Comparison of ENCODE assay signal across 7 cellular contexts in the genomic region with DNA sequence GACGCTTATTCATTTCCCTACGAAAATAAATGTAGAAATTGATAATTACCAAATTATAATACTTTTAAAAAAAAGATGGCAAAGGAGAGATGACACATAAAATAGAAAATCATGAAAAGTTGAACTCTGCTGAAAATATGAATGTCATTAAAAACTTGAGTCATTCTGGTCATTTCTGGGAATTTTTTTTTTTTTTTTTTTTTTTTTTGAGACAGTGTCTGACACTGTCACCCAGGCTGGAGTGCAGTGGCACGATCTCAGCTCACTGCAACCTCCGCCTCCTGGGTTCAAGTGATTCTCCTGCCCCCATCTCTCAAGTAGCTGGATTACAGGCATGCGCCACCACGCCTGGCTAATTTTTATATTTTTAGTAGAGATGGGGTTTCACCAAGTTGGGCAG. TPM values are rescaled to one million over a fixed set of nuclear protein-coding genes. Genes with fewer than 3 reads are reported as not detected.
DNase-seq lines count a peak whose midpoint lies in the region; ATAC-seq, FAIRE-seq and TF ChIP-seq lines count a peak whose summit lies in the region.
"Not testable (repeated sequence)": the region's sequence is repeated elsewhere in the genome, so short reads cannot be mapped to it uniquely, and the experiment has no call there.

No MANE protein-coding gene starts in this region.

- H3K4me1 ChIP-seq in GM12878 (ENCODE audit: control insufficient read depth, insufficient read depth, low read length): peaks cover 17% of the 10 kb centered on the region; the same call in 1 of the 2 replicates

- in situ Hi-C loops in GM12878 (cut with MboI): not testable (repeated sequence)

- ATAC-seq in GM19438 (IDR thresholded peaks at IDR 0.05; ENCODE audit: low read depth, unreplicated experiment): peak; percentile 3
- ATAC-seq in HG03039 (IDR thresholded peaks at IDR 0.05; ENCODE audit: unreplicated experiment): peak; percentile 15
- peak; percentile 4 for ATAC-seq in HG03439 (IDR thresholded peaks at IDR 0.05; ENCODE audit: unreplicated experiment)
- peak; percentile 64 to 65 for ATAC-seq in activated CD4-positive, CD25-positive, alpha-beta regulatory T cell treated with anti-CD3 and anti-CD28 coated beads, Interleukin-2, amount 50 U/mL, for 24 hours
- peak; percentile 43 for ATAC-seq in GM12878
- ATAC-seq in stimulated activated effector memory CD8-positive, alpha-beta T cell treated with anti-CD3 and anti-CD28 coated beads, Interleukin-12 subunit alpha, Interleukin-12 subunit beta, amount 100 ng/mL, for 72 hours: peak; percentile 53

- H3K79me2 ChIP-seq in GM12878 (ENCODE audit: control insufficient read depth, insufficient read depth, low read length): not testable (repeated sequence)

- TF ChIP-seq EP300 in GM12878 (IDR thresholded peaks at IDR 0.05; ENCODE audit: borderline replicate concordance in 1 of 2, control insufficient read depth in 1 of 2, low read depth in 2 of 2, low read length in 2 of 2): not testable (repeated sequence)

- H3K36me3 Mint-ChIP-seq in activated T-cell treated with anti-CD3 and anti-CD28 coated beads, Interleukin-2, amount 50 U/mL, for 24 hours (ENCODE audit: low read depth): peaks cover 75% of the 10 kb centered on the region
- H3K36me3 Mint-ChIP-seq in stimulated activated effector memory CD8-positive, alpha-beta T cell treated with anti-CD3 and anti-CD28 coated beads, Interleukin-12 subunit alpha, Interleukin-12 subunit beta, amount 100 ng/mL, for 72 hours: peaks cover 80% of the 10 kb centered on the region

- FAIRE-seq in GM12878 (lab: Jason Lieb, UNC): not testable (repeated sequence)

- TF ChIP-seq POLR2A in GM12878 (IDR thresholded peaks at IDR 0.05; ENCODE audit: low read depth, low read length): not testable (repeated sequence)

- not testable (repeated sequence) for DNase-seq in activated T-cell treated with anti-CD3 and anti-CD28 coated beads, Interleukin-2, amount 50 U/mL, for 24 hours; GM12878 (ENCODE audit: low read depth, low spot score); stimulated activated effector memory CD8-positive, alpha-beta T cell treated with anti-CD3 and anti-CD28 coated beads, Interleukin-12 subunit alpha, Interleukin-12 subunit beta, amount 100 ng/mL, for 72 hours (ENCODE audit: low spot score in 2 of 2)

- not testable (repeated sequence) for H3K9me3 ChIP-seq in GM12878 (replicated peaks; ENCODE audit: control insufficient read depth, insufficient read depth, low read length)

- not testable (repeated sequence) for H3K36me3 ChIP-seq in GM12878 (ENCODE audit: control insufficient read depth in 2 of 2, insufficient read depth in 2 of 2, low read length in 1 of 2)

- not testable (repeated sequence) for H4K20me1 ChIP-seq in GM12878 (ENCODE audit: control insufficient read depth, insufficient read depth)

- H3K27ac Mint-ChIP-seq in activated T-cell treated with anti-CD3 and anti-CD28 coated beads, Interleukin-2, amount 50 U/mL, for 24 hours: peak overlapping the region; percentile 83
- H3K27ac Mint-ChIP-seq in stimulated activated effector memory CD8-positive, alpha-beta T cell treated with anti-CD3 and anti-CD28 coated beads, Interleukin-12 subunit alpha, Interleukin-12 subunit beta, amount 100 ng/mL, for 72 hours: peak overlapping the region; percentile 77

- POLR2A ChIA-PET in GM12878 (lab: Charles Lee): interaction anchor here (0.6 to 1.2 kb wide), 4 partner anchors 14 to 434 kb away, joined by 3 to 7 read pairs (median 6); a partner anchor contains a TSS

- H3K27me3 ChIP-seq in GM12878 (replicated peaks in 1 of 2; ENCODE audit: control insufficient read depth in 2 of 2, insufficient read depth in 2 of 2, low read length in 1 of 2): not testable (repeated sequence)

- 32% methylated on average over 6 of the region's 6 CpGs for WGBS in GM12878 (ENCODE audit: insufficient coverage, insufficient replicate concordance, low lambda C conversion rate, missing lambda C conversion rate)

- not testable (repeated sequence) for H3K4me3 Mint-ChIP-seq in activated T-cell treated with anti-CD3 and anti-CD28 coated beads, Interleukin-2, amount 50 U/mL, for 24 hours; stimulated activated effector memory CD8-positive, alpha-beta T cell treated with anti-CD3 and anti-CD28 coated beads, Interleukin-12 subunit alpha, Interleukin-12 subunit beta, amount 100 ng/mL, for 72 hours

- CTCF ChIA-PET in GM12878 (lab: Yijun Ruan, JAX): not testable (repeated sequence)

- not testable (repeated sequence) for H3K9me3 Mint-ChIP-seq in activated T-cell treated with anti-CD3 and anti-CD28 coated beads, Interleukin-2, amount 50 U/mL, for 24 hours; stimulated activated effector memory CD8-positive, alpha-beta T cell treated with anti-CD3 and anti-CD28 coated beads, Interleukin-12 subunit alpha, Interleukin-12 subunit beta, amount 100 ng/mL, for 72 hours

- H3K27me3 Mint-ChIP-seq in activated T-cell treated with anti-CD3 and anti-CD28 coated beads, Interleukin-2, amount 50 U/mL, for 24 hours: not testable (repeated sequence)

- RAD21 ChIA-PET in GM12878 (lab: Charles Lee; ENCODE audit: unreplicated experiment): interaction anchor here (0.6 to 1.6 kb wide), 2 partner anchors 22 to 170 kb away, joined by 3 to 8 read pairs; a partner anchor contains a TSS

- intact Hi-C loops in GM12878 (cut with micrococcal nuclease; ENCODE audit: unreplicated experiment): not testable (repeated sequence)

- H3K9ac ChIP-seq in GM12878 (ENCODE audit: control insufficient read depth, insufficient read depth, low read length): peak overlapping the region; percentile 40

- SMC1A ChIA-PET in GM12878 (lab: Charles Lee; ENCODE audit: uncharacterized antibody, unreplicated experiment): interaction anchor here (1.2 kb wide), 1 partner anchor 15 kb away, joined by 3 read pairs; no protein-coding TSS in a partner anchor

- not testable (repeated sequence) for H3K4me2 ChIP-seq in GM12878 (ENCODE audit: control insufficient read depth, insufficient read depth)

- H3K4me3 ChIP-seq in GM12878: not testable (repeated sequence)

- peaks cover 15% of the 10 kb centered on the region for H3K4me1 Mint-ChIP-seq in activated T-cell treated with anti-CD3 and anti-CD28 coated beads, Interleukin-2, amount 50 U/mL, for 24 hours (ENCODE audit: low read depth)
- H3K4me1 Mint-ChIP-seq in stimulated activated effector memory CD8-positive, alpha-beta T cell treated with anti-CD3 and anti-CD28 coated beads, Interleukin-12 subunit alpha, Interleukin-12 subunit beta, amount 100 ng/mL, for 72 hours: peaks cover 10% of the 10 kb centered on the region

- H3K27ac ChIP-seq in GM12878 (ENCODE audit: control insufficient read depth, insufficient read depth): peak overlapping the region; percentile 81

- BruUV-seq in GM12878 (replicated peaks; lab: Mats Ljungman, UMichigan): not testable (repeated sequence)

- H2AFZ ChIP-seq in GM12878 (ENCODE audit: control insufficient read depth, low read depth, low read length): not testable (repeated sequence)

- TF ChIP-seq RAD21 in GM12878 (IDR thresholded peaks at IDR 0.05; ENCODE audit: insufficient read depth, low read depth, low read length): not testable (repeated sequence)

- TF ChIP-seq CTCF in GM12878 (IDR thresholded peaks at IDR 0.05 in 2 of 3, conservative IDR thresholded peaks at IDR 0.05 in 1 of 3; ENCODE audit: control insufficient read depth in 2 of 3, extremely low read depth in 1 of 3, insufficient read depth in 1 of 3, low read depth in 3 of 3, low read length in 3 of 3): not testable (repeated sequence)

TF ChIP-seq in GM12878, 131 proteins besides CTCF, POLR2A, EP300 and RAD21:
- TF ChIP-seq ATF7 (IDR thresholded peaks at IDR 0.05; ENCODE audit: low read depth): 0 out of 2 replicates have a peak, but pooled peaks have one; percentile 2
- TF ChIP-seq, protein P1, sequence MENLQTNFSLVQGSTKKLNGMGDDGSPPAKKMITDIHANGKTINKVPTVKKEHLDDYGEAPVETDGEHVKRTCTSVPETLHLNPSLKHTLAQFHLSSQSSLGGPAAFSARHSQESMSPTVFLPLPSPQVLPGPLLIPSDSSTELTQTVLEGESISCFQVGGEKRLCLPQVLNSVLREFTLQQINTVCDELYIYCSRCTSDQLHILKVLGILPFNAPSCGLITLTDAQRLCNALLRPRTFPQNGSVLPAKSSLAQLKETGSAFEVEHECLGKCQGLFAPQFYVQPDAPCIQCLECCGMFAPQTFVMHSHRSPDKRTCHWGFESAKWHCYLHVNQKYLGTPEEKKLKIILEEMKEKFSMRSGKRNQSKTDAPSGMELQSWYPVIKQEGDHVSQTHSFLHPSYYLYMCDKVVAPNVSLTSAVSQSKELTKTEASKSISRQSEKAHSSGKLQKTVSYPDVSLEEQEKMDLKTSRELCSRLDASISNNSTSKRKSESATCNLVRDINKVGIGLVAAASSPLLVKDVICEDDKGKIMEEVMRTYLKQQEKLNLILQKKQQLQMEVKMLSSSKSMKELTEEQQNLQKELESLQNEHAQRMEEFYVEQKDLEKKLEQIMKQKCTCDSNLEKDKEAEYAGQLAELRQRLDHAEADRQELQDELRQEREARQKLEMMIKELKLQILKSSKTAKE (IDR thresholded peaks at IDR 0.05; ENCODE audit: low read depth, poor library complexity, severe bottlenecking): peak; percentile 29

RNA-seq across cellular contexts. Expression of a gene that starts 22.0 kb away (rescaled TPM):
- total RNA-seq in GM12878 (2013; cell fraction: nucleolus; rRNA removed): 140 and 164 TPM in 2 replicates
- total RNA-seq in GM12878 (2014; rRNA removed): 23.8 and 26.9 TPM in 2 replicates
- 13.9 and 14.1 TPM in 2 replicates for total RNA-seq in GM12878 (2014; rRNA removed; fragmentation: Illumina TruSeq; extraction: Trizol)
- total RNA-seq in GM12878 (2021): 44.3 and 49.1 TPM in 2 replicates
- polyA plus RNA-seq in GM12878 (2011; ENCODE audit: low read depth): 23.1 TPM
- polyA plus RNA-seq in GM12878 (2011; rRNA removed): 4.0 and 6.7 TPM in 2 replicates
- 6.0 and 9.0 TPM in 2 replicates for polyA plus RNA-seq in GM12878 (2011; cell fraction: cytosol; rRNA removed)
- 47.3 and 52.4 TPM in 2 replicates for polyA plus RNA-seq in GM12878 (2011; cell fraction: nucleus; rRNA removed)
- 17.8 and 24.6 TPM in 2 replicates for polyA plus RNA-seq in GM12878 (2012)
- 5.0 and 10.4 TPM in 2 replicates for polyA plus RNA-seq in GM12878 (2014; fragmentation: Illumina TruSeq; extraction: Trizol)
- 1 to 10 TPM in 1 of 2 experiments, under 1 TPM in 1; 0.55 to 1.3 TPM for polyA plus RNA-seq in GM12878 (2014; fragmentation: Nextera tagmentation; extraction: Ambion mirVana)
- polyA plus RNA-seq in GM12878 (2014; rRNA removed): 31.8 and 40.1 TPM in 2 replicates
- polyA plus RNA-seq in GM12878 (2016; fragmentation: Nextera tagmentation; extraction: Ambion mirVana): 10 to 100 TPM in 1 of 2 experiments, 1 to 10 TPM in 1; 9.4 to 11.8 TPM
- 7.5 and 12.0 TPM in 2 replicates for polyA minus RNA-seq in GM12878 (2011; rRNA and poly(A)+ RNA removed)
- polyA minus RNA-seq in GM12878 (2011; cell fraction: cytosol; rRNA and poly(A)+ RNA removed): 5.2 and 6.5 TPM in 2 replicates
- polyA minus RNA-seq in GM12878 (2011; cell fraction: nucleus; rRNA and poly(A)+ RNA removed): 13.3 and 24.5 TPM in 2 replicates

Comparison
In these comparisons a context has a peak if more than half of its experiments do, and no peak if none do; other contexts are left out.
1. ATAC-seq: peak in every context shown above with its lines; median percentile 64 in activated CD4-positive, CD25-positive, alpha-beta regulatory T cell treated with anti-CD3 and anti-CD28 coated beads, Interleukin-2, amount 50 U/mL, for 24 hours; 53 in stimulated activated effector memory CD8-positive, alpha-beta T cell treated with anti-CD3 and anti-CD28 coated beads, Interleukin-12 subunit alpha, Interleukin-12 subunit beta, amount 100 ng/mL, for 72 hours; 43 in GM12878; 15 in HG03039; 4 in HG03439; 3 in GM19438.